Comparison of ENCODE assay signal across 8 cellular contexts in genomic region chr19:39479916-39480315, GRCh38. TPM values are rescaled to one million over a fixed set of nuclear protein-coding genes. Genes with fewer than 3 reads are reported as not detected.
DNase-seq lines count a peak whose midpoint lies in the region; ATAC-seq and TF ChIP-seq lines count a peak whose summit lies in the region.

No MANE protein-coding gene starts in this region.

- TF ChIP-seq CTCF in OCI-LY1 (IDR thresholded peaks at IDR 0.05; ENCODE audit: low read length) (no peak), osteocyte (IDR thresholded peaks at IDR 0.05) (no peak), omental fat pad (IDR thresholded peaks at IDR 0.05) (no peak)

- H3K4me1 ChIP-seq in OCI-LY1 (ENCODE audit: insufficient read depth, low read length, severe bottlenecking) (peaks cover 24% of the 10 kb centered on the region), ectodermal cell (ENCODE audit: control insufficient read depth, insufficient read depth, low read length) (peaks cover 6% of the 10 kb centered on the region)

- H3K4me3 ChIP-seq in GM08714 (ENCODE audit: low read length) = peak overlapping the region; percentile 96; the same call in 1 of the 2 replicates
- peak overlapping the region; percentile 98 for H3K4me3 ChIP-seq in OCI-LY1 (ENCODE audit: low read depth, low read length, poor library complexity, severe bottlenecking)
- H3K4me3 ChIP-seq in ectodermal cell (ENCODE audit: insufficient read depth, low read depth, low read length) = peak overlapping the region; percentile 88

- H3K27me3 ChIP-seq in OCI-LY1 (ENCODE audit: insufficient read depth, low read length) (no peaks in the 10 kb centered on the region), ectodermal cell (ENCODE audit: control insufficient read depth, insufficient read depth, low read length, poor library complexity, severe bottlenecking) (no peaks in the 10 kb centered on the region)

- H3K27me3 Mint-ChIP-seq in osteocyte (ENCODE audit: unreplicated experiment) = no peaks in the 10 kb centered on the region

- H3K4me2 ChIP-seq in OCI-LY1 (ENCODE audit: low read length) = peak overlapping the region; percentile 100

- no peak for DNase-seq in osteocyte (ENCODE audit: extremely low spot score, unreplicated experiment)
- no peak for DNase-seq in omental fat pad (ENCODE audit: low spot score)
- no peak for DNase-seq in midbrain (lab: John Stamatoyannopoulos, UW)
- no peak for DNase-seq in GM19238 (ENCODE audit: insufficient read length, low spot score)

- no peaks in the 10 kb centered on the region for H3K9me3 Mint-ChIP-seq in osteocyte (ENCODE audit: unreplicated experiment)

- H3K4me1 Mint-ChIP-seq in osteocyte (ENCODE audit: unreplicated experiment) = peaks cover 19% of the 10 kb centered on the region

- peak overlapping the region; percentile 80 for H3K4me3 Mint-ChIP-seq in osteocyte (ENCODE audit: unreplicated experiment)

- H2AFZ ChIP-seq in OCI-LY1 (ENCODE audit: low read length) = no peak overlapping the region

- peaks cover 11% of the 10 kb centered on the region for H3K79me2 ChIP-seq in OCI-LY1 (ENCODE audit: insufficient read depth, low read length)

- H3K27ac ChIP-seq in OCI-LY1 (ENCODE audit: low read depth, low read length, poor library complexity, severe bottlenecking) = peak overlapping the region; percentile 78
- no peak overlapping the region for H3K27ac ChIP-seq in ectodermal cell (ENCODE audit: insufficient read depth, low read depth, low read length, poor library complexity, severe bottlenecking)

- H3K9me3 ChIP-seq in OCI-LY1 (ENCODE audit: low read length) (no peaks in the 10 kb centered on the region), ectodermal cell (ENCODE audit: control insufficient read depth, low read length) (no peaks in the 10 kb centered on the region)

- WGBS in ectodermal cell, 2 experiments = 77 to 82% methylated on average over 10 of the region's 10 CpGs

- H3K9ac ChIP-seq in OCI-LY1 (ENCODE audit: low read length) = peak overlapping the region; percentile 98

- peak overlapping the region; percentile 96 for H3K27ac Mint-ChIP-seq in osteocyte (ENCODE audit: unreplicated experiment)

- ATAC-seq in omental fat pad (ENCODE audit: low FRiP score) (no peak), HG02981 (IDR thresholded peaks at IDR 0.05; ENCODE audit: unreplicated experiment) (no peak)

- H3F3A ChIP-seq in OCI-LY1 (ENCODE audit: insufficient read depth, low read length) = peaks cover 4% of the 10 kb centered on the region; the same call in 1 of the 2 replicates

- H3K36me3 ChIP-seq in OCI-LY1 (ENCODE audit: insufficient read depth, low read length) = peaks cover 46% of the 10 kb centered on the region
- peaks cover 16% of the 10 kb centered on the region for H3K36me3 ChIP-seq in ectodermal cell (ENCODE audit: control insufficient read depth, insufficient read depth, low read length)

- H3K9me2 ChIP-seq in OCI-LY1 (ENCODE audit: low read depth, low read length) = no peaks in the 10 kb centered on the region

- peaks cover 10% of the 10 kb centered on the region for H3K36me3 Mint-ChIP-seq in osteocyte (ENCODE audit: unreplicated experiment)

- H4K20me1 ChIP-seq in OCI-LY1 (ENCODE audit: insufficient read depth, low read length) = no peaks in the 10 kb centered on the region

RNA-seq across cellular contexts. Expression of gene TIMM50, which starts 0.7 kb away (rescaled TPM):
- polyA plus RNA-seq in ectodermal cell (2013, experiment 1 of 4) = 97.3 TPM
- 97.1 TPM for polyA plus RNA-seq in ectodermal cell (2013, experiment 2 of 4)
- 68.0 TPM for polyA plus RNA-seq in ectodermal cell (2013, experiment 3 of 4)
- 83.7 TPM for polyA plus RNA-seq in ectodermal cell (2013, experiment 4 of 4)
- total RNA-seq in osteocyte (55.9 and 56.0 TPM in 2 replicates), omental fat pad (10 to 100 TPM; 36.4 to 65.7 (median 50.3) TPM)

RNA-seq across cellular contexts. Expression of gene DLL3, which starts 18.8 kb away (rescaled TPM):
- polyA plus RNA-seq in ectodermal cell (2013, experiment 1 of 4) = 7.9 TPM
- 4.3 TPM for polyA plus RNA-seq in ectodermal cell (2013, experiment 2 of 4)
- 9.9 TPM for polyA plus RNA-seq in ectodermal cell (2013, experiment 3 of 4)
- 13.3 TPM for polyA plus RNA-seq in ectodermal cell (2013, experiment 4 of 4)
- total RNA-seq in osteocyte (0.42 and 0.62 TPM in 2 replicates), omental fat pad (under 1 TPM in 1 of 4 donors, not detected in 3; 0.24 TPM)

RNA-seq across cellular contexts. Expression of gene SUPT5H, which starts 34.5 kb away (rescaled TPM):
- polyA plus RNA-seq in ectodermal cell (2013, experiment 1 of 4) = 129 TPM
- 132 TPM for polyA plus RNA-seq in ectodermal cell (2013, experiment 2 of 4)
- 87.3 TPM for polyA plus RNA-seq in ectodermal cell (2013, experiment 3 of 4)
- polyA plus RNA-seq in ectodermal cell (2013, experiment 4 of 4) = 112 TPM
- total RNA-seq in osteocyte (130 and 132 TPM in 2 replicates), omental fat pad (100 to 1,000 TPM in 1 of 4 donors, 10 to 100 TPM in 3; 62.2 to 102 (median 73.3) TPM)

RNA-seq across cellular contexts. Expression of gene SELENOV, which starts 35.0 kb away (rescaled TPM):
- 3.5 TPM for polyA plus RNA-seq in ectodermal cell (2013, experiment 1 of 4)
- 4.1 TPM for polyA plus RNA-seq in ectodermal cell (2013, experiment 2 of 4)
- 4.1 TPM for polyA plus RNA-seq in ectodermal cell (2013, experiment 3 of 4)
- polyA plus RNA-seq in ectodermal cell (2013, experiment 4 of 4) = 3.2 TPM
- not detected in 2 replicates for total RNA-seq in osteocyte
- not detected for total RNA-seq in omental fat pad

RNA-seq across cellular contexts. Expression of gene RPS16, which starts 44.2 kb away (rescaled TPM):
- 1,697 TPM for polyA plus RNA-seq in ectodermal cell (2013, experiment 1 of 4)
- polyA plus RNA-seq in ectodermal cell (2013, experiment 2 of 4) = 1,868 TPM
- polyA plus RNA-seq in ectodermal cell (2013, experiment 3 of 4) = 2,395 TPM
- 2,708 TPM for polyA plus RNA-seq in ectodermal cell (2013, experiment 4 of 4)
- total RNA-seq in osteocyte (1,827 and 1,860 TPM in 2 replicates), omental fat pad (1,000 to 10,000 TPM; 1,153 to 1,681 (median 1,338) TPM)
